16 cellular contexts compared by ENCODE assay signal in the genomic region with DNA sequence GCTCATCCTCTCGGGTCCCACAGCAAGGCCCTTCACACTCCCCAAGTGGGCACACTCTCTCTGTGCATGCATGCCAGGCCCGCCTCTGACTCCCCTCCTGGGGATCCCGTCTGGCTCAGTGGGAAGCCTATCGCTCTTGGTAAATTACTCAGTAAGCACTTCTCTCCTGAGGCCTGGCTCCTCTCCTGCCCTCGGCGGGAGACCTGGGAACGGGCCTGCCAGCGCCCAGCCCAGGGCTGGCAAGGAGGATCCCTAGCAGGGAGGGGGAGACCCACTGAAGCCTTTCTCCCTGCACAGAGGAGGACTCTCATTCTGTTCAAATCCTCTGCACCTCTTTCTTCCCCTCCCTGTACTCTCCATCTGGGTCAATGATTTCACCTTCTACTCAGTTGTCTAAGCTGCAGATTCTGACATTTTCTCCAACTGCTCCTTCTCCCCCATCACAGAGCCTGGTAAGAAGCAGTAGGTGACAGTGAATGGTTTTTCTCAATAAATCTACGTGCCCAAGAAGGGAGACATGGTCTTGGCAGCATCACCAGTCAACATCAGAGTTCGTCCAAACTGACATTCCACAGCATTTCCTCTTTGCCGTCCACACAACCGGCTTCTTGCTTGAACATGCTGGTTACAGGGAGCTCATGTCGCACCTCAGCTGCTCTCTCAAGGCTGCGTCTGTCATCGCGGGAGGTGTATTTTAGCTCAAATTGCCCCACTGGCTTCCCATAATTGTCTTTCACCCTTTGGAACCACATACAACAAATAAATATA.
"Had no signal": no experiment of that assay in that cellular context is flagged by ENCODE, and none has a peak within 500 bp of the region (broad histone marks: within the 10 kb centered on the region; RNA-seq: fewer than 3 reads in every experiment).

No MANE protein-coding gene starts in this region.

- H3K27ac ChIP-seq: colonic mucosa, hepatocyte, left lung, right lobe of liver, thoracic aorta, WERI-Rb-1 had no signal

- H3K4me1 ChIP-seq: colonic mucosa, left lung, right lobe of liver had no signal

- DNase-seq: activated CD4-positive, alpha-beta memory T cell treated with anti-CD3 and anti-CD28 coated beads for 36 hours; activated CD4-positive, alpha-beta T cell treated with anti-CD3 and anti-CD28 coated beads for 36 hours; activated T-cell treated with anti-CD3 and anti-CD28 coated beads, Interleukin-2, amount 50 U/mL, for 72 hours; amniotic stem cell; central memory CD4-positive, alpha-beta T cell; colonic mucosa; mesendoderm; natural killer cell; right lobe of liver; T-helper 17 cell; WERI-Rb-1 had no signal

- H3K4me3 ChIP-seq: colonic mucosa, hepatocyte, left lung, right lobe of liver, smooth muscle cell, thoracic aorta had no signal

- H3K9me3 ChIP-seq: colonic mucosa, left lung, right lobe of liver, thoracic aorta had no signal

- ATAC-seq: activated CD4-positive, alpha-beta T cell treated with anti-CD3 and anti-CD28 coated beads for 36 hours; activated T-cell treated with anti-CD3 and anti-CD28 coated beads, Interleukin-2, amount 50 U/mL, for 72 hours; esophagus mucosa; left lung; natural killer cell; right lobe of liver; T-helper 17 cell had no signal

- H3K4me3 Mint-ChIP-seq: activated CD4-positive, alpha-beta memory T cell treated with anti-CD3 and anti-CD28 coated beads for 36 hours; activated CD4-positive, alpha-beta T cell treated with anti-CD3 and anti-CD28 coated beads for 36 hours; activated T-cell treated with anti-CD3 and anti-CD28 coated beads, Interleukin-2, amount 50 U/mL, for 72 hours; natural killer cell; T-helper 17 cell had no signal

- H3K27me3 ChIP-seq: colonic mucosa, hepatocyte, left lung, right lobe of liver had no signal

- H3K9me3 Mint-ChIP-seq: activated CD4-positive, alpha-beta memory T cell treated with anti-CD3 and anti-CD28 coated beads for 36 hours; activated T-cell treated with anti-CD3 and anti-CD28 coated beads, Interleukin-2, amount 50 U/mL, for 72 hours; natural killer cell had no signal

- H3K36me3 Mint-ChIP-seq: activated CD4-positive, alpha-beta memory T cell treated with anti-CD3 and anti-CD28 coated beads for 36 hours; natural killer cell had no signal

- H3K36me3 ChIP-seq: colonic mucosa, left lung, right lobe of liver, thoracic aorta had no signal

- H3K27me3 Mint-ChIP-seq: activated CD4-positive, alpha-beta memory T cell treated with anti-CD3 and anti-CD28 coated beads for 36 hours; activated CD4-positive, alpha-beta T cell treated with anti-CD3 and anti-CD28 coated beads for 36 hours; T-helper 17 cell had no signal

- H3K27ac Mint-ChIP-seq: activated CD4-positive, alpha-beta memory T cell treated with anti-CD3 and anti-CD28 coated beads for 36 hours; activated CD4-positive, alpha-beta T cell treated with anti-CD3 and anti-CD28 coated beads for 36 hours; activated T-cell treated with anti-CD3 and anti-CD28 coated beads, Interleukin-2, amount 50 U/mL, for 72 hours; natural killer cell; T-helper 17 cell had no signal
